Comparison of ENCODE assay signal across 8 cellular contexts in genomic region chr9:110048473-110048975, GRCh38.
A peak's percentile ranks its signal among the peaks of the same experiment; 100 is the strongest.
DNase-seq lines count a peak whose midpoint lies in the region; ATAC-seq and TF ChIP-seq lines count a peak whose summit lies in the region.

No MANE protein-coding gene starts in this region.

- peak overlapping the region; percentile 86 for H2BK15ac ChIP-seq in neuronal stem cell (ENCODE audit: low read length)

- peak overlapping the region; percentile 94 for H3K27ac Mint-ChIP-seq in activated T-helper 2 cell treated with anti-CD3 and anti-CD28 coated beads, Interferon-gamma antibody, Interleukin-2, Interleukin-4, amounts not matched to agents 10 μg/mL and 5 μg/mL and 100 μg/mL, durations not matched to agents 14 hours and 24 hours and 36 hours

- peaks cover 30% of the 10 kb centered on the region for H3K36me3 Mint-ChIP-seq in activated T-helper 2 cell treated with anti-CD3 and anti-CD28 coated beads, Interferon-gamma antibody, Interleukin-2, Interleukin-4, amounts not matched to agents 10 μg/mL and 5 μg/mL and 100 μg/mL, durations not matched to agents 14 hours and 24 hours and 36 hours (ENCODE audit: low read depth)

- H3K4me3 Mint-ChIP-seq in activated T-helper 2 cell treated with anti-CD3 and anti-CD28 coated beads, Interferon-gamma antibody, Interleukin-2, Interleukin-4, amounts not matched to agents 10 μg/mL and 5 μg/mL and 100 μg/mL, durations not matched to agents 14 hours and 24 hours and 36 hours (ENCODE audit: low read depth), result peak overlapping the region; percentile 94

- H2BK5ac ChIP-seq in neuronal stem cell (ENCODE audit: low read length), result peak overlapping the region; percentile 96

- H3K9me3 Mint-ChIP-seq in activated T-helper 2 cell treated with anti-CD3 and anti-CD28 coated beads, Interferon-gamma antibody, Interleukin-2, Interleukin-4, amounts not matched to agents 10 μg/mL and 5 μg/mL and 100 μg/mL, durations not matched to agents 14 hours and 24 hours and 36 hours, result no peaks in the 10 kb centered on the region

- peak overlapping the region; percentile 63 for H2BK120ac ChIP-seq in neuronal stem cell (ENCODE audit: low read depth, low read length)

- H3K4me1 Mint-ChIP-seq in activated T-helper 2 cell treated with anti-CD3 and anti-CD28 coated beads, Interferon-gamma antibody, Interleukin-2, Interleukin-4, amounts not matched to agents 10 μg/mL and 5 μg/mL and 100 μg/mL, durations not matched to agents 14 hours and 24 hours and 36 hours (ENCODE audit: low read depth), result peaks cover 42% of the 10 kb centered on the region

- H3K18ac ChIP-seq in neuronal stem cell (ENCODE audit: low read length), result peak overlapping the region; percentile 98

- H3K79me1 ChIP-seq in neuronal stem cell (ENCODE audit: low read depth, low read length), result no peaks in the 10 kb centered on the region

- TF ChIP-seq CTCF in foreskin fibroblast (IDR thresholded peaks at IDR 0.05; ENCODE audit: low read depth, low read length) (no peak), testis (IDR thresholded peaks at IDR 0.05) (no peak)

- WGBS in neuronal stem cell (ENCODE audit: extremely low coverage in 2 of 2, insufficient read length in 2 of 2, insufficient replicate concordance in 1 of 2), 2 donors, result no CpG with 5 or more reads among the region's 39 CpGs
- WGBS in testis, 2 donors, result 0% methylated on average over 16 to 33 of the region's 39 CpGs

- H3K27me3 Mint-ChIP-seq in activated T-helper 2 cell treated with anti-CD3 and anti-CD28 coated beads, Interferon-gamma antibody, Interleukin-2, Interleukin-4, amounts not matched to agents 10 μg/mL and 5 μg/mL and 100 μg/mL, durations not matched to agents 14 hours and 24 hours and 36 hours (ENCODE audit: low read depth), result no peaks in the 10 kb centered on the region

- peaks cover 0 to 17% of the 10 kb centered on the region in 2 donors for H3K36me3 ChIP-seq in neuronal stem cell (replicated peaks in 1 of 2; ENCODE audit: control insufficient read depth in 2 of 2, insufficient read depth in 2 of 2, low read length in 2 of 2)
- H3K36me3 ChIP-seq in testis (ENCODE audit: low read depth, missing control alignments), result no peaks in the 10 kb centered on the region

- peak overlapping the region; percentile 90 for H3K9ac ChIP-seq in neuronal stem cell (ENCODE audit: low read depth, low read length, poor library complexity)

- no peak for TF ChIP-seq POLR2A in testis (IDR thresholded peaks at IDR 0.05)

- H3K4me2 ChIP-seq in neuronal stem cell (ENCODE audit: insufficient read depth, low read length, poor library complexity, severe bottlenecking), result peak overlapping the region; percentile 99

- peak overlapping the region; percentile 76 to 93 for H3K4me3 ChIP-seq in foreskin fibroblast (ENCODE audit: low read depth in 1 of 2, low read length in 2 of 2)
- peak overlapping the region; percentile 58 to 98 for H3K4me3 ChIP-seq in neuronal stem cell (ENCODE audit: low read length in 2 of 2)
- peak overlapping the region; percentile 54 to 65 for H3K4me3 ChIP-seq in testis

- H3K9me3 ChIP-seq in neuronal stem cell (replicated peaks in 1 of 2; ENCODE audit: control insufficient read depth in 2 of 2, insufficient read depth in 1 of 2, low read depth in 1 of 2, low read length in 2 of 2) (peaks cover 0 to 7% of the 10 kb centered on the region in 2 donors), testis (no peaks in the 10 kb centered on the region)

- peak; percentile 72 for DNase-seq in COLO668 (lab: John Stamatoyannopoulos, UW; ENCODE audit: unreplicated experiment)
- peak; percentile 81 for DNase-seq in RKO (ENCODE audit: low spot score)
- DNase-seq in activated T-helper 2 cell treated with anti-CD3 and anti-CD28 coated beads, Interferon-gamma antibody, Interleukin-2, Interleukin-4, amounts not matched to agents 10 μg/mL and 5 μg/mL and 100 μg/mL, durations not matched to agents 14 hours and 24 hours and 36 hours (ENCODE audit: low spot score), result peak; percentile 85
- peak; percentile 85 to 95 for DNase-seq in foreskin fibroblast
- DNase-seq in neuronal stem cell (ENCODE audit: low spot score), result peak; percentile 70
- peak; percentile 77 for DNase-seq in testis

- H3K4me1 ChIP-seq in neuronal stem cell (ENCODE audit: control insufficient read depth in 2 of 2, insufficient read depth in 1 of 2, low read depth in 1 of 2, low read length in 2 of 2) (peaks cover 8 to 11% of the 10 kb centered on the region in 2 donors), testis (peaks cover 15% of the 10 kb centered on the region)

- H3K27me3 ChIP-seq in neuronal stem cell (ENCODE audit: control insufficient read depth in 3 of 3, insufficient read depth in 3 of 3, low read depth in 1 of 3, low read length in 3 of 3) (no peaks in the 10 kb centered on the region), testis (no peaks in the 10 kb centered on the region)

- ATAC-seq in GM19455 (IDR thresholded peaks at IDR 0.05; ENCODE audit: unreplicated experiment) (peak; percentile 77), HG03565 (IDR thresholded peaks at IDR 0.05; ENCODE audit: unreplicated experiment) (peak; percentile 56)

- H2BK12ac ChIP-seq in neuronal stem cell (ENCODE audit: low read length), result no peak overlapping the region

- H4K8ac ChIP-seq in neuronal stem cell (ENCODE audit: low read depth, low read length), result no peak overlapping the region

- H3K14ac ChIP-seq in neuronal stem cell (ENCODE audit: low read length), result peak overlapping the region; percentile 63

- peak overlapping the region; percentile 70 for H2AK5ac ChIP-seq in neuronal stem cell (ENCODE audit: low read depth, low read length)

- H3K27ac ChIP-seq in neuronal stem cell (replicated peaks; ENCODE audit: low read length) (peak overlapping the region; percentile 76), testis (peak overlapping the region in 1 of 2 donors; percentile 38)

- intact Hi-C loops in activated T-helper 2 cell treated with anti-CD3 and anti-CD28 coated beads, Interferon-gamma antibody, Interleukin-2, Interleukin-4, amounts not matched to agents 10 μg/mL and 5 μg/mL and 100 μg/mL, durations not matched to agents 14 hours and 24 hours and 36 hours (cut with micrococcal nuclease), result loop anchor here (1.0 to 2.0 kb wide), 3 partner anchors 74 to 146 kb away; no protein-coding TSS in a partner anchor
- intact Hi-C loops in testis (cut with DNase I; ENCODE audit: low total_unique reads), result no loop called here

- H4K91ac ChIP-seq in neuronal stem cell (ENCODE audit: low read depth, low read length, poor library complexity), result no peak overlapping the region

- H3K4ac ChIP-seq in neuronal stem cell (ENCODE audit: low read length), result peak overlapping the region; percentile 4

- H3K23ac ChIP-seq in neuronal stem cell (ENCODE audit: low read depth, low read length, poor library complexity), result no peak overlapping the region

- peak overlapping the region; percentile 89 for H2AFZ ChIP-seq in neuronal stem cell (ENCODE audit: low read length)
